Comparison of ENCODE assay signal across 1 cellular context in genomic region chr16:31428277-31428597, GRCh38.
TF ChIP-seq lines count a peak whose summit lies in the region.

COX6A2 (minus strand) TSS chr16:31428360; CDS start chr16:31428325, 35 bp downstream.

TF ChIP-seq in GM23338, 12 proteins besides CTCF, POLR2A, EP300 and RAD21 (continued from another document):
- TF ChIP-seq, protein P1, sequence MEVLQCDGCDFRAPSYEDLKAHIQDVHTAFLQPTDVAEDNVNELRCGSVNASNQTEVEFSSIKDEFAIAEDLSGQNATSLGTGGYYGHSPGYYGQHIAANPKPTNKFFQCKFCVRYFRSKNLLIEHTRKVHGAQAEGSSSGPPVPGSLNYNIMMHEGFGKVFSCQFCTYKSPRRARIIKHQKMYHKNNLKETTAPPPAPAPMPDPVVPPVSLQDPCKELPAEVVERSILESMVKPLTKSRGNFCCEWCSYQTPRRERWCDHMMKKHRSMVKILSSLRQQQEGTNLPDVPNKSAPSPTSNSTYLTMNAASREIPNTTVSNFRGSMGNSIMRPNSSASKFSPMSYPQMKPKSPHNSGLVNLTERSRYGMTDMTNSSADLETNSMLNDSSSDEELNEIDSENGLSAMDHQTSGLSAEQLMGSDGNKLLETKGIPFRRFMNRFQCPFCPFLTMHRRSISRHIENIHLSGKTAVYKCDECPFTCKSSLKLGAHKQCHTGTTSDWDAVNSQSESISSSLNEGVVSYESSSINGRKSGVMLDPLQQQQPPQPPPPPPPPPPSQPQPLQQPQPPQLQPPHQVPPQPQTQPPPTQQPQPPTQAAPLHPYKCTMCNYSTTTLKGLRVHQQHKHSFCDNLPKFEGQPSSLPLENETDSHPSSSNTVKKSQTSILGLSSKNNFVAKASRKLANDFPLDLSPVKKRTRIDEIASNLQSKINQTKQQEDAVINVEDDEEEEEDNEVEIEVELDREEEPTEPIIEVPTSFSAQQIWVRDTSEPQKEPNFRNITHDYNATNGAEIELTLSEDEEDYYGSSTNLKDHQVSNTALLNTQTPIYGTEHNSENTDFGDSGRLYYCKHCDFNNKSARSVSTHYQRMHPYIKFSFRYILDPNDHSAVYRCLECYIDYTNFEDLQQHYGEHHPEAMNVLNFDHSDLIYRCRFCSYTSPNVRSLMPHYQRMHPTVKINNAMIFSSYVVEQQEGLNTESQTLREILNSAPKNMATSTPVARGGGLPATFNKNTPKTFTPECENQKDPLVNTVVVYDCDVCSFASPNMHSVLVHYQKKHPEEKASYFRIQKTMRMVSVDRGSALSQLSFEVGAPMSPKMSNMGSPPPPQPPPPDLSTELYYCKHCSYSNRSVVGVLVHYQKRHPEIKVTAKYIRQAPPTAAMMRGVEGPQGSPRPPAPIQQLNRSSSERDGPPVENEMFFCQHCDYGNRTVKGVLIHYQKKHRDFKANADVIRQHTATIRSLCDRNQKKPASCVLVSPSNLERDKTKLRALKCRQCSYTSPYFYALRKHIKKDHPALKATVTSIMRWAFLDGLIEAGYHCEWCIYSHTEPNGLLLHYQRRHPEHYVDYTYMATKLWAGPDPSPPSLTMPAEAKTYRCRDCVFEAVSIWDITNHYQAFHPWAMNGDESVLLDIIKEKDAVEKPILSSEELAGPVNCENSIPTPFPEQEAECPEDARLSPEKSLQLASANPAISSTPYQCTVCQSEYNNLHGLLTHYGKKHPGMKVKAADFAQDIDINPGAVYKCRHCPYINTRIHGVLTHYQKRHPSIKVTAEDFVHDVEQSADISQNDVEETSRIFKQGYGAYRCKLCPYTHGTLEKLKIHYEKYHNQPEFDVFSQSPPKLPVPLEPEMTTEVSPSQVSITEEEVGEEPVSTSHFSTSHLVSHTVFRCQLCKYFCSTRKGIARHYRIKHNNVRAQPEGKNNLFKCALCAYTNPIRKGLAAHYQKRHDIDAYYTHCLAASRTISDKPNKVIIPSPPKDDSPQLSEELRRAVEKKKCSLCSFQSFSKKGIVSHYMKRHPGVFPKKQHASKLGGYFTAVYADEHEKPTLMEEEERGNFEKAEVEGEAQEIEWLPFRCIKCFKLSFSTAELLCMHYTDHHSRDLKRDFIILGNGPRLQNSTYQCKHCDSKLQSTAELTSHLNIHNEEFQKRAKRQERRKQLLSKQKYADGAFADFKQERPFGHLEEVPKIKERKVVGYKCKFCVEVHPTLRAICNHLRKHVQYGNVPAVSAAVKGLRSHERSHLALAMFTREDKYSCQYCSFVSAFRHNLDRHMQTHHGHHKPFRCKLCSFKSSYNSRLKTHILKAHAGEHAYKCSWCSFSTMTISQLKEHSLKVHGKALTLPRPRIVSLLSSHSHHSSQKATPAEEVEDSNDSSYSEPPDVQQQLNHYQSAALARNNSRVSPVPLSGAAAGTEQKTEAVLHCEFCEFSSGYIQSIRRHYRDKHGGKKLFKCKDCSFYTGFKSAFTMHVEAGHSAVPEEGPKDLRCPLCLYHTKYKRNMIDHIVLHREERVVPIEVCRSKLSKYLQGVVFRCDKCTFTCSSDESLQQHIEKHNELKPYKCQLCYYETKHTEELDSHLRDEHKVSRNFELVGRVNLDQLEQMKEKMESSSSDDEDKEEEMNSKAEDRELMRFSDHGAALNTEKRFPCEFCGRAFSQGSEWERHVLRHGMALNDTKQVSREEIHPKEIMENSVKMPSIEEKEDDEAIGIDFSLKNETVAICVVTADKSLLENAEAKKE (CRISPR knock-in tag; IDR thresholded peaks at IDR 0.05) = no peak
- no peak for TF ChIP-seq NANOG (IDR thresholded peaks at IDR 0.05; ENCODE audit: borderline replicate concordance)
- TF ChIP-seq STAT1 (IDR thresholded peaks at IDR 0.05; ENCODE audit: unreplicated experiment) = no peak
